ENCODE assay signal across 22 cellular contexts in the genomic region with DNA sequence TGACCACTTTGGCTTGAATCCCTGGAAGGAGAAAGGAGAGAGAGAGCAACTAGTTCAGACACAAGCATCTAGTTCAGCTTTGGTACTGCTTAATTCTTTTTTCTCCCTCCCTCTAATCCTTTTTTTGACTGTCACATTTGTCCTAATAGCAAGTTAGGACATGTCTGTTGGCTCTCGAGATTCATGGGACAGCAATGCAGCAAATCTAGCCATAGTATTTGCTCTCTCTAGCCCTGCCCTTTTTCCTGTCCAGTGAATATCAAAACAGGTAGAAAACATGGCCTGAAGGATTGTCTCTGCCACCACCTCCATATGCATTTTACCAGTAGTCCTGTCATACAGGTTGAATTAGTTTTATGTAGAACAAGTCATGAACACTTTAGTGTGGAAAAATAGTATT.
DNase-seq lines count a peak whose midpoint lies in the region; ATAC-seq, FAIRE-seq and TF ChIP-seq lines count a peak whose summit lies in the region.
"Had no signal": no experiment of that assay in that cellular context is flagged by ENCODE, and none has a peak within 500 bp of the region (broad histone marks: within the 10 kb centered on the region; RNA-seq: fewer than 3 reads in every experiment).

No MANE protein-coding gene starts in this region.

- no peaks in the 10 kb centered on the region for H3K79me1 ChIP-seq in H1 (ENCODE audit: low read depth, low read length)

- POLR2A ChIA-PET in MCF 10A (lab: Yijun Ruan, JAX) (interaction anchor here (0.6 to 1.7 kb wide), 4 partner anchors 10 to 90 kb away, joined by 3 to 4 read pairs (median 3); no protein-coding TSS in a partner anchor), H1 (lab: Charles Lee; ENCODE audit: partially characterized antibody) (interaction anchor here (0.6 kb wide), 1 partner anchor 296 kb away, joined by 3 read pairs; no protein-coding TSS in a partner anchor)

- H3K27ac ChIP-seq in breast epithelium, result no peak overlapping the region
- no peak overlapping the region for H3K27ac ChIP-seq in H1 (ENCODE audit: low read depth, low read length)
- no peak overlapping the region for H3K27ac ChIP-seq in keratinocyte (ENCODE audit: control insufficient read depth, insufficient read depth, low read length)
- H3K27ac ChIP-seq in tibial artery, result no peak overlapping the region
- H3K27ac ChIP-seq: SJCRH30 had no signal

- H3K4me3 ChIP-seq in breast epithelium, result no peak overlapping the region
- H3K4me3 ChIP-seq in H1 (ENCODE audit: extremely low read depth in 1 of 4, insufficient read depth in 2 of 4, low read depth in 3 of 4, low read length in 4 of 4), result no peak overlapping the region
- no peak overlapping the region for H3K4me3 ChIP-seq in keratinocyte (ENCODE audit: control insufficient read depth in 2 of 3, extremely low read depth in 1 of 3, insufficient read depth in 2 of 3, low read depth in 1 of 3, low read length in 3 of 3)
- no peak overlapping the region for H3K4me3 ChIP-seq in tibial artery
- H3K4me3 ChIP-seq: MG63, SJCRH30 had no signal

- peaks cover 0 to 17% of the 10 kb centered on the region in 2 donors for H3K9me3 ChIP-seq in breast epithelium
- H3K9me3 ChIP-seq in H1 (ENCODE audit: insufficient read depth in 2 of 2, low read depth in 1 of 2, low read length in 1 of 2), result peaks cover 3 to 5% of the 10 kb centered on the region in 2 experiments; a peak in 1 of 4 replicates
- no peaks in the 10 kb centered on the region for H3K9me3 ChIP-seq in keratinocyte (ENCODE audit: control insufficient read depth, low read depth, low read length)
- peaks cover 0 to 4% (median 0%) of the 10 kb centered on the region in 3 donors for H3K9me3 ChIP-seq in tibial artery
- H3K9me3 ChIP-seq: MG63, SJCRH30 had no signal

- no TSS peak for BruUV-seq in MCF 10A (replicated peaks; lab: Mats Ljungman, UMichigan)

- H3K9me1 ChIP-seq in keratinocyte (ENCODE audit: control insufficient read depth, extremely low read depth, insufficient read depth, low read length), result no peaks in the 10 kb centered on the region

- H2BK20ac ChIP-seq in H1 (ENCODE audit: low read length), result no peak overlapping the region

- H3K36me3 ChIP-seq in breast epithelium (no peaks in the 10 kb centered on the region), H1 (ENCODE audit: control insufficient read depth in 2 of 4, insufficient read depth in 4 of 4, low read length in 3 of 4) (peaks cover 0 to 3% (median 0%) of the 10 kb centered on the region in 4 experiments; a peak in 1 of 8 replicates), keratinocyte (ENCODE audit: control insufficient read depth in 2 of 2, extremely low read depth in 1 of 2, insufficient read depth in 2 of 2, low read length in 2 of 2) (no peaks in the 10 kb centered on the region), tibial artery (no peaks in the 10 kb centered on the region)
- H3K36me3 ChIP-seq: MG63, SJCRH30 had no signal

- H3K9ac ChIP-seq in H1 (replicated peaks in 1 of 4; ENCODE audit: extremely low read depth in 1 of 4, low read depth in 3 of 4, low read length in 3 of 4), result no peak overlapping the region
- no peak overlapping the region for H3K9ac ChIP-seq in keratinocyte (ENCODE audit: control insufficient read depth, extremely low read depth, insufficient read depth, low read length)

- no peak overlapping the region for H3K4ac ChIP-seq in H1 (replicated peaks; ENCODE audit: insufficient read length, low read depth, low read length)

- no peak overlapping the region for H3K4me2 ChIP-seq in H1 (ENCODE audit: insufficient read depth in 1 of 2, low read depth in 2 of 2, low read length in 2 of 2)
- peak overlapping the region; percentile 22 for H3K4me2 ChIP-seq in keratinocyte (ENCODE audit: control insufficient read depth, extremely low read depth, insufficient read depth, low read depth, low read length)

- H3K4me3 Mint-ChIP-seq in MCF 10A (ENCODE audit: unreplicated experiment), result no peak overlapping the region
- H3K4me3 Mint-ChIP-seq: CD4-positive, CD25-positive, alpha-beta regulatory T cell had no signal

- no peaks in the 10 kb centered on the region for H3K36me3 Mint-ChIP-seq in MCF 10A (ENCODE audit: insufficient read depth, unreplicated experiment)
- H3K36me3 Mint-ChIP-seq: CD4-positive, CD25-positive, alpha-beta regulatory T cell had no signal

- no peak overlapping the region for H3K23ac ChIP-seq in H1 (ENCODE audit: insufficient read length)

- H2BK120ac ChIP-seq in H1 (replicated peaks; ENCODE audit: low read depth, low read length), result no peak overlapping the region

- CTCF ChIA-PET in MCF 10A (lab: Yijun Ruan, JAX), result interaction anchor here (0.6 to 1.1 kb wide), 4 partner anchors 13 to 618 kb away, joined by 3 to 4 read pairs (median 4); no protein-coding TSS in a partner anchor
- CTCF ChIA-PET in H1 (lab: Charles Lee; ENCODE audit: partially characterized antibody), result interaction anchor here (0.9 to 1.4 kb wide), 2 partner anchors 12 to 17 kb away, joined by 3 read pairs; no protein-coding TSS in a partner anchor

- TF ChIP-seq RAD21 in H1 (IDR thresholded peaks at IDR 0.05 in 1 of 2, conservative IDR thresholded peaks at IDR 0.05 in 1 of 2; ENCODE audit: low read depth in 2 of 2, low read length in 2 of 2), result no peak

- no peak overlapping the region for H3K14ac ChIP-seq in H1 (ENCODE audit: insufficient read length)

- H3K4me1 ChIP-seq in breast epithelium (no peaks in the 10 kb centered on the region), H1 (replicated peaks in 1 of 4; ENCODE audit: control insufficient read depth in 3 of 4, insufficient read depth in 4 of 4, low read length in 3 of 4) (no peaks in the 10 kb centered on the region), keratinocyte (ENCODE audit: control insufficient read depth, extremely low read depth, insufficient read depth, low read length) (peaks cover 4% of the 10 kb centered on the region), tibial artery (peaks cover 0 to 6% (median 0%) of the 10 kb centered on the region in 4 donors)
- H3K4me1 ChIP-seq: SJCRH30 had no signal

- no peak overlapping the region for H3K18ac ChIP-seq in H1 (ENCODE audit: extremely low read depth, low read length)

- H3K9me3 Mint-ChIP-seq in MCF 10A (ENCODE audit: unreplicated experiment), result peaks cover 6% of the 10 kb centered on the region

- FAIRE-seq in H1 (lab: Jason Lieb, UNC) (no peak), keratinocyte (lab: Jason Lieb, UNC) (no peak)
- FAIRE-seq: D721Med, H54 had no signal

- H3K4me1 Mint-ChIP-seq in MCF 10A (ENCODE audit: insufficient read depth, unreplicated experiment), result peaks cover 10% of the 10 kb centered on the region
- H3K4me1 Mint-ChIP-seq: CD4-positive, CD25-positive, alpha-beta regulatory T cell had no signal

- no peak overlapping the region for H2AK5ac ChIP-seq in H1 (ENCODE audit: low read depth, low read length)

- H4K5ac ChIP-seq in H1 (ENCODE audit: insufficient read length, low read depth, low read length), result no peak overlapping the region

- dilution Hi-C loops in keratinocyte (cut with MboI; ENCODE audit: extremely low pct_ligation_motif_present, low sequenced_read_pairs), result no loop called here

- intact Hi-C loops in MCF 10A (cut with micrococcal nuclease), result no loop called here
- intact Hi-C loops in breast epithelium (cut with DNase I; ENCODE audit: low total_unique reads), result no loop called here
- intact Hi-C loops in tibial artery (cut with DNase I; ENCODE audit: low total_unique reads), result no loop called here

- WGBS in H1 (ENCODE audit: extremely low coverage in 1 of 2, insufficient coverage in 1 of 2, insufficient read length in 1 of 2, insufficient replicate concordance in 2 of 2, low coverage in 1 of 2, low lambda C conversion rate in 2 of 2, missing lambda C conversion rate in 1 of 2), 2 experiments, result 76% methylated on average over 1 of the region's 1 CpG; no CpG with 5 or more reads in 1 of the 2 experiments

- DNase-seq in MCF 10A (ENCODE audit: unreplicated experiment) (peak; percentile 6), breast epithelium (ENCODE audit: low spot score in 2 of 2) (no peak), H1 (ENCODE audit: low read depth in 1 of 2, low spot score in 2 of 2) (no peak), keratinocyte (ENCODE audit: low read depth, low spot score) (no peak), tibial artery (no peak), COR-L47 (lab: John Stamatoyannopoulos, UW) (no peak), GF-D8 (lab: John Stamatoyannopoulos, UW) (no peak)
- DNase-seq: CD4-positive, CD25-positive, alpha-beta regulatory T cell; KBM-7; MG63; NCI-H1694 treated with DMSO at 0.1 percent for 48 hours; NCI-H2171 treated with DMSO at 0.1 percent for 48 hours; NCI-H345; NCI-H510A treated with DMSO at 0.1 percent for 48 hours; NCI-H82; NK-92 treated with Interleukin-12 subunit alpha and Interleukin-12 subunit beta, amount 100 ng/mL, for 24 hours; PC-3; SJCRH30 had no signal

- no peak overlapping the region for H4K91ac ChIP-seq in H1 (replicated peaks; ENCODE audit: insufficient read length, low read length)

- no peak for ATAC-seq in GM19467 (IDR thresholded peaks at IDR 0.05; ENCODE audit: unreplicated experiment)
- ATAC-seq: PC-3, Right ventricle myocardium inferior had no signal

- H2AFZ ChIP-seq in H1 (ENCODE audit: low read length) (peak overlapping the region; percentile 49; the same call in 1 of the 2 replicates), keratinocyte (ENCODE audit: control insufficient read depth, low read length) (peak overlapping the region; percentile 30)

- no peak for TF ChIP-seq EP300 in H1 (IDR thresholded peaks at IDR 0.05; ENCODE audit: borderline replicate concordance in 1 of 2, low read depth in 2 of 2, low read length in 2 of 2)

- H4K8ac ChIP-seq in H1 (ENCODE audit: extremely low read depth, insufficient read depth, low read length), result no peak overlapping the region

- H2BK12ac ChIP-seq in H1 (ENCODE audit: low read depth, low read length), result no peak overlapping the region

- H3K27ac Mint-ChIP-seq in MCF 10A (ENCODE audit: low read depth, unreplicated experiment), result no peak overlapping the region
- H3K27ac Mint-ChIP-seq: CD4-positive, CD25-positive, alpha-beta regulatory T cell had no signal

- no peaks in the 10 kb centered on the region for H3K27me3 Mint-ChIP-seq in MCF 10A (ENCODE audit: insufficient read depth, unreplicated experiment)

- no peak overlapping the region for H2BK15ac ChIP-seq in H1 (ENCODE audit: low read length)

- H3K79me2 ChIP-seq in H1 (ENCODE audit: control insufficient read depth in 1 of 2, insufficient read depth in 2 of 2, low read length in 2 of 2), result no peaks in the 10 kb centered on the region
- H3K79me2 ChIP-seq in keratinocyte (ENCODE audit: control insufficient read depth, insufficient read depth, low read length), result no peaks in the 10 kb centered on the region

- H3K27me3 ChIP-seq in breast epithelium (no peaks in the 10 kb centered on the region), H1 (replicated peaks in 1 of 4; ENCODE audit: control insufficient read depth in 3 of 4, extremely low read depth in 1 of 4, insufficient read depth in 3 of 4, low read length in 3 of 4) (no peaks in the 10 kb centered on the region), keratinocyte (ENCODE audit: control insufficient read depth, extremely low read depth, insufficient read depth, low read length) (no peaks in the 10 kb centered on the region), tibial artery (no peaks in the 10 kb centered on the region)
- H3K27me3 ChIP-seq: MG63, SJCRH30 had no signal

- TF ChIP-seq POLR2A in breast epithelium (IDR thresholded peaks at IDR 0.05) (no peak), H1 (IDR thresholded peaks at IDR 0.05; ENCODE audit: control extremely low read depth in 1 of 2, low read depth in 2 of 2, low read length in 2 of 2) (no peak)

- TF ChIP-seq CTCF in MCF 10A (IDR thresholded peaks at IDR 0.05; ENCODE audit: unreplicated experiment) (no peak), breast epithelium (IDR thresholded peaks at IDR 0.05) (no peak), H1 (IDR thresholded peaks at IDR 0.05; ENCODE audit: control extremely low read depth in 1 of 3, insufficient read depth in 1 of 3, low read depth in 1 of 3, low read length in 3 of 3) (no peak), keratinocyte (optimal IDR thresholded peaks at IDR 0.05 in 1 of 3, IDR thresholded peaks at IDR 0.05 in 1 of 3, conservative IDR thresholded peaks at IDR 0.05 in 1 of 3; ENCODE audit: extremely low read depth in 1 of 3, insufficient read depth in 2 of 3, low read length in 3 of 3) (no peak), tibial artery (IDR thresholded peaks at IDR 0.05) (no peak)

- H3K23me2 ChIP-seq in H1 (ENCODE audit: low read depth, low read length), result no peaks in the 10 kb centered on the region

- no peak overlapping the region for H3K56ac ChIP-seq in H1 (replicated peaks; ENCODE audit: insufficient read length, low read depth, low read length)

- H2BK5ac ChIP-seq in H1 (ENCODE audit: low read depth, low read length), result no peak overlapping the region

- no peaks in the 10 kb centered on the region for H4K20me1 ChIP-seq in H1 (replicated peaks in 1 of 2; ENCODE audit: control insufficient read depth in 1 of 2, insufficient read depth in 2 of 2, low read length in 2 of 2)
- H4K20me1 ChIP-seq in keratinocyte (ENCODE audit: control insufficient read depth, extremely low read depth, insufficient read depth, low read length), result no peaks in the 10 kb centered on the region
